In the genomic region with DNA sequence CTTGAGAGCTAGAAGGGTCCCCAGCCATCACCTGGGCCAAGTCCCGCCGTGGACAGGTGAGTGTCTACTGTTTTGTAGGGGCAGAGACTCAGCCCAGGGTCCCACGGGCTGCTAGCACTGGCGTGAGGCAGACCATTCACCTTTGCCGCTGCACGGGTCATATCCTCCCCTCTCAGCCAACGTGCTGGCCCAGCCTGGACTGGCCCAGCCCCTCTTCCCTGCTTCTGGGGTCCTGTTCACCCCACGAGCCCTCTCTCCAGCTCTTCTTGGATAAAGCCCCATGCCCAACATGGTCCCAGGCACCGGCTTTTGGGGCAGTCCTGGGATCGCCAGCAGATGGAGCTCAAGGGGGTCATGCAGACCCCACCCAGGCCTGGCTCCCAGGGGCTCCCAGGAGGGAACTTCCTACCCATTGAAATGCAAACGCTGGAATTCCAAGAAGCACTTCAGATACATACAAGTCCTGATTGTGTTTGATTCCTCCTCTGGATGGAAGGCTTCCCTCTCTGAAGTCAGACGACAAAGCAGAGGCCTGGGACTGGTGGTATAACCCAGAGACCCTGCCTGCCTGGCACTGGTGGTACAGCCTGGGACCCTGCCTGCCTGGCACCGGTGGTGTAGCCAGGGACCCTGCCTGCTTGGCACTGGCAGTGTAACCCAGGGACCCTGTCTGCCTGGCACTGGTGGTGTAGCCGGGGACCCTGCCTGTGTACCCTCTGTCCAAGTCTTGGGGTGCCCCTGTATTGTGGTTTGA, we compare ENCODE assay signal across 2 cellular contexts.
TF ChIP-seq lines count a peak whose summit lies in the region.

No MANE protein-coding gene starts in this region.

TF ChIP-seq in HEK293, 187 proteins besides CTCF, POLR2A, EP300 and RAD21:
- TF ChIP-seq, protein P1, sequence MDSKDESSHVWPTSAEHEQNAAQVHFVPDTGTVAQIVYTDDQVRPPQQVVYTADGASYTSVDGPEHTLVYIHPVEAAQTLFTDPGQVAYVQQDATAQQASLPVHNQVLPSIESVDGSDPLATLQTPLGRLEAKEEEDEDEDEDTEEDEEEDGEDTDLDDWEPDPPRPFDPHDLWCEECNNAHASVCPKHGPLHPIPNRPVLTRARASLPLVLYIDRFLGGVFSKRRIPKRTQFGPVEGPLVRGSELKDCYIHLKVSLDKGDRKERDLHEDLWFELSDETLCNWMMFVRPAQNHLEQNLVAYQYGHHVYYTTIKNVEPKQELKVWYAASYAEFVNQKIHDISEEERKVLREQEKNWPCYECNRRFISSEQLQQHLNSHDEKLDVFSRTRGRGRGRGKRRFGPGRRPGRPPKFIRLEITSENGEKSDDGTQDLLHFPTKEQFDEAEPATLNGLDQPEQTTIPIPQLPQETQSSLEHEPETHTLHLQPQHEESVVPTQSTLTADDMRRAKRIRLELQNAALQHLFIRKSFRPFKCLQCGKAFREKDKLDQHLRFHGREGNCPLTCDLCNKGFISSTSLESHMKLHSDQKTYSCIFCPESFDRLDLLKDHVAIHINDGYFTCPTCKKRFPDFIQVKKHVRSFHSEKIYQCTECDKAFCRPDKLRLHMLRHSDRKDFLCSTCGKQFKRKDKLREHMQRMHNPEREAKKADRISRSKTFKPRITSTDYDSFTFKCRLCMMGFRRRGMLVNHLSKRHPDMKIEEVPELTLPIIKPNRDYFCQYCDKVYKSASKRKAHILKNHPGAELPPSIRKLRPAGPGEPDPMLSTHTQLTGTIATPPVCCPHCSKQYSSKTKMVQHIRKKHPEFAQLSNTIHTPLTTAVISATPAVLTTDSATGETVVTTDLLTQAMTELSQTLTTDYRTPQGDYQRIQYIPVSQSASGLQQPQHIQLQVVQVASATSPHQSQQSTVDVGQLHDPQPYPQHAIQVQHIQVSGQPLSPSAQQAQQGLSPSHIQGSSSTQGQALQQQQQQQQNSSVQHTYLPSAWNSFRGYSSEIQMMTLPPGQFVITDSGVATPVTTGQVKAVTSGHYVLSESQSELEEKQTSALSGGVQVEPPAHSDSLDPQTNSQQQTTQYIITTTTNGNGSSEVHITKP (tag by site-specific recombination; IDR thresholded peaks at IDR 0.05): peak; percentile 63
- TF ChIP-seq ZNF211 (tag by site-specific recombination; IDR thresholded peaks at IDR 0.05; ENCODE audit: low read depth) (no peak), ZNF37A (tag by site-specific recombination; IDR thresholded peaks at IDR 0.05) (no peak), ZNF324 (tag by site-specific recombination; IDR thresholded peaks at IDR 0.05) (no peak), ZNF514 (tag by site-specific recombination; IDR thresholded peaks at IDR 0.05) (no peak), MZF1 (tag by site-specific recombination; IDR thresholded peaks at IDR 0.05; ENCODE audit: borderline replicate concordance) (no peak), ZNF223 (tag by site-specific recombination; IDR thresholded peaks at IDR 0.05) (no peak)
- TF ChIP-seq, protein P2, sequence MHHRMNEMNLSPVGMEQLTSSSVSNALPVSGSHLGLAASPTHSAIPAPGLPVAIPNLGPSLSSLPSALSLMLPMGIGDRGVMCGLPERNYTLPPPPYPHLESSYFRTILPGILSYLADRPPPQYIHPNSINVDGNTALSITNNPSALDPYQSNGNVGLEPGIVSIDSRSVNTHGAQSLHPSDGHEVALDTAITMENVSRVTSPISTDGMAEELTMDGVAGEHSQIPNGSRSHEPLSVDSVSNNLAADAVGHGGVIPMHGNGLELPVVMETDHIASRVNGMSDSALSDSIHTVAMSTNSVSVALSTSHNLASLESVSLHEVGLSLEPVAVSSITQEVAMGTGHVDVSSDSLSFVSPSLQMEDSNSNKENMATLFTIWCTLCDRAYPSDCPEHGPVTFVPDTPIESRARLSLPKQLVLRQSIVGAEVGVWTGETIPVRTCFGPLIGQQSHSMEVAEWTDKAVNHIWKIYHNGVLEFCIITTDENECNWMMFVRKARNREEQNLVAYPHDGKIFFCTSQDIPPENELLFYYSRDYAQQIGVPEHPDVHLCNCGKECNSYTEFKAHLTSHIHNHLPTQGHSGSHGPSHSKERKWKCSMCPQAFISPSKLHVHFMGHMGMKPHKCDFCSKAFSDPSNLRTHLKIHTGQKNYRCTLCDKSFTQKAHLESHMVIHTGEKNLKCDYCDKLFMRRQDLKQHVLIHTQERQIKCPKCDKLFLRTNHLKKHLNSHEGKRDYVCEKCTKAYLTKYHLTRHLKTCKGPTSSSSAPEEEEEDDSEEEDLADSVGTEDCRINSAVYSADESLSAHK (tag by site-specific recombination; IDR thresholded peaks at IDR 0.05): no peak

TF ChIP-seq in H1, 55 proteins besides CTCF, POLR2A, EP300 and RAD21 (continues in another document):
- TF ChIP-seq NRF1 (IDR thresholded peaks at IDR 0.05; ENCODE audit: low read depth, low read length) (no peak), KDM1A (IDR thresholded peaks at IDR 0.05; ENCODE audit: borderline replicate concordance, low read length) (peak; percentile 88; the same call in 1 of the 2 replicates), EGR1 (IDR thresholded peaks at IDR 0.05; ENCODE audit: borderline replicate concordance, low read depth, low read length) (peak; percentile 47; the same call in 1 of the 2 replicates), TEAD4 (IDR thresholded peaks at IDR 0.05; ENCODE audit: low read depth, low read length) (peak; percentile 97), SP1 (IDR thresholded peaks at IDR 0.05; ENCODE audit: low read depth, low read length) (peak; percentile 71), CBX5 (IDR thresholded peaks at IDR 0.05; ENCODE audit: low read depth, low read length) (no peak), SIRT6 (IDR thresholded peaks at IDR 0.05; ENCODE audit: low read length) (no peak), TAF1 (IDR thresholded peaks at IDR 0.05; ENCODE audit: low read depth, low read length) (no peak), HDAC2 (IDR thresholded peaks at IDR 0.05; ENCODE audit: borderline replicate concordance in 1 of 2, low read depth in 2 of 2, low read length in 2 of 2) (peak; percentile 87 to 95; a peak in 3 of 4 replicates), CHD2 (IDR thresholded peaks at IDR 0.05; ENCODE audit: low read length) (no peak), GTF2F1 (IDR thresholded peaks at IDR 0.05; ENCODE audit: borderline replicate concordance, low read depth, low read length) (no peak), CTBP2 (IDR thresholded peaks at IDR 0.05; ENCODE audit: borderline replicate concordance, insufficient read depth, insufficient read length, low read length) (peak; percentile 91), ZNF274 (IDR thresholded peaks at IDR 0.05; ENCODE audit: borderline replicate concordance, extremely low read depth, low read length) (no peak), KDM5A (IDR thresholded peaks at IDR 0.05; ENCODE audit: low read length) (no peak), BRCA1 (IDR thresholded peaks at IDR 0.05; ENCODE audit: low read depth, low read length) (no peak), ATF2 (IDR thresholded peaks at IDR 0.05; ENCODE audit: low read length) (no peak; the same call in 1 of the 2 replicates), CREB1 (IDR thresholded peaks at IDR 0.05) (0 out of 2 replicates have a peak, but pooled peaks have one; percentile 9), SUZ12 (IDR thresholded peaks at IDR 0.05; ENCODE audit: low read length) (no peak), EZH2 (IDR thresholded peaks at IDR 0.05; ENCODE audit: low read depth, low read length, severe bottlenecking) (no peak), JUN (IDR thresholded peaks at IDR 0.05; ENCODE audit: low read depth, low read length) (no peak), MAX (IDR thresholded peaks at IDR 0.05) (peak; percentile 56; the same call in 1 of the 2 replicates), JUND (IDR thresholded peaks at IDR 0.05; ENCODE audit: low read length) (peak; percentile 83), KDM4A (IDR thresholded peaks at IDR 0.05; ENCODE audit: low read depth, low read length, severe bottlenecking) (no peak), TCF12 (IDR thresholded peaks at IDR 0.05; ENCODE audit: low read depth, low read length) (peak; percentile 90; the same call in 1 of the 2 replicates), CBX8 (IDR thresholded peaks at IDR 0.05; ENCODE audit: borderline replicate concordance, low read depth, low read length) (no peak), POLR2AphosphoS5 (IDR thresholded peaks at IDR 0.05; ENCODE audit: low read depth, low read length) (no peak), CEBPB (IDR thresholded peaks at IDR 0.05; ENCODE audit: low read depth, low read length) (no peak), HDAC6 (IDR thresholded peaks at IDR 0.05; ENCODE audit: low read depth, low read length) (no peak), MAFK (IDR thresholded peaks at IDR 0.05; ENCODE audit: low read depth, low read length) (no peak), RXRA (IDR thresholded peaks at IDR 0.05; ENCODE audit: insufficient read depth, low read depth, low read length) (no peak), RFX5 (IDR thresholded peaks at IDR 0.05; ENCODE audit: borderline replicate concordance, low read depth, low read length) (no peak), RNF2 (IDR thresholded peaks at IDR 0.05; ENCODE audit: borderline replicate concordance, low read depth, low read length, missing control alignments, poor library complexity, severe bottlenecking) (no peak), POU5F1 (IDR thresholded peaks at IDR 0.05; ENCODE audit: low read depth, low read length) (peak; percentile 89), SP2 (IDR thresholded peaks at IDR 0.05; ENCODE audit: low read length) (no peak), SIN3A (conservative IDR thresholded peaks at IDR 0.05 in 1 of 2, IDR thresholded peaks at IDR 0.05 in 1 of 2; ENCODE audit: low read depth in 1 of 2, low read length in 2 of 2) (peak in 1 of 2 experiments; percentile 57; a peak in 1 of 4 replicates), SP4 (IDR thresholded peaks at IDR 0.05; ENCODE audit: low read length) (no peak)
- TF ChIP-seq, protein P3, sequence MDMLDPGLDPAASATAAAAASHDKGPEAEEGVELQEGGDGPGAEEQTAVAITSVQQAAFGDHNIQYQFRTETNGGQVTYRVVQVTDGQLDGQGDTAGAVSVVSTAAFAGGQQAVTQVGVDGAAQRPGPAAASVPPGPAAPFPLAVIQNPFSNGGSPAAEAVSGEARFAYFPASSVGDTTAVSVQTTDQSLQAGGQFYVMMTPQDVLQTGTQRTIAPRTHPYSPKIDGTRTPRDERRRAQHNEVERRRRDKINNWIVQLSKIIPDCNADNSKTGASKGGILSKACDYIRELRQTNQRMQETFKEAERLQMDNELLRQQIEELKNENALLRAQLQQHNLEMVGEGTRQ (IDR thresholded peaks at IDR 0.05; ENCODE audit: low read length): no peak
